24 cellular contexts compared by ENCODE assay signal in the genomic region with DNA sequence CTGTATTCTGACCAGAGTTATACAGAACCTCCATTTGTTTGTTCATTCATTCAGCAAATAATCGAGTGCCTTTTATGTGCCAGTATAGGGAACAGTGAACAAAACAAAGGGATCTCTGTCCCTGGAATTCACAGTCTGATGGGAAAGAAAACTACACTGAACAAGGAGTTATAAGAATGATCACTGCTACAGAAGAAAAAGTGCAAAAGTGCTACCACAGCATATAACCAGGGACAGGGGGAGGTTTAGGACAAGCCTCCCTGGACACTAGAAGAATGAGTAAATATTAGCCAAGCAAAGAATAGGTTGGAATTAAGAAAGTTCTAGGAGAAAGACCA. TPM values are rescaled to one million over a fixed set of nuclear protein-coding genes. Genes with fewer than 3 reads are reported as not detected.
A peak's percentile ranks its signal among the peaks of the same experiment; 100 is the strongest.
DNase-seq lines count a peak whose midpoint lies in the region; ATAC-seq and TF ChIP-seq lines count a peak whose summit lies in the region.
"Had no signal": no experiment of that assay in that cellular context is flagged by ENCODE, and none has a peak within 500 bp of the region (broad histone marks: within the 10 kb centered on the region; RNA-seq: fewer than 3 reads in every experiment).

No MANE protein-coding gene starts in this region.

- ATAC-seq in GM21423 (IDR thresholded peaks at IDR 0.05; ENCODE audit: unreplicated experiment) = no peak
- ATAC-seq: body of pancreas had no signal

- no peaks in the 10 kb centered on the region for H3K36me3 Mint-ChIP-seq in neural crest cell (ENCODE audit: low read depth)
- H3K36me3 Mint-ChIP-seq: naive B cell had no signal

- H3K4me3 Mint-ChIP-seq in neural crest cell = peak overlapping the region; percentile 15
- H3K4me3 Mint-ChIP-seq: activated T-cell treated with anti-CD3 and anti-CD28 coated beads, Interleukin-2, amount 50 U/mL, for 24 hours; naive B cell; stimulated activated naive CD8-positive, alpha-beta T cell treated with anti-CD3 and anti-CD28 coated beads, Interleukin-15, Interleukin-2, amounts not matched to agents 100 ng/mL and 50 ng/mL, for 24 hours had no signal

- no peaks in the 10 kb centered on the region for H3K27me3 Mint-ChIP-seq in neural crest cell (ENCODE audit: low read depth)
- H3K27me3 Mint-ChIP-seq: activated T-cell treated with anti-CD3 and anti-CD28 coated beads, Interleukin-2, amount 50 U/mL, for 24 hours; naive B cell; stimulated activated naive CD8-positive, alpha-beta T cell treated with anti-CD3 and anti-CD28 coated beads, Interleukin-15, Interleukin-2, amounts not matched to agents 100 ng/mL and 50 ng/mL, for 24 hours had no signal

- H3K4me1 Mint-ChIP-seq in neural crest cell = peaks cover 31% of the 10 kb centered on the region

- H3K27ac Mint-ChIP-seq in neural crest cell (ENCODE audit: unreplicated experiment) = peak overlapping the region; percentile 7
- H3K27ac Mint-ChIP-seq: activated T-cell treated with anti-CD3 and anti-CD28 coated beads, Interleukin-2, amount 50 U/mL, for 24 hours; stimulated activated naive CD8-positive, alpha-beta T cell treated with anti-CD3 and anti-CD28 coated beads, Interleukin-15, Interleukin-2, amounts not matched to agents 100 ng/mL and 50 ng/mL, for 24 hours had no signal

- DNase-seq in RPMI7951 (ENCODE audit: low read depth) (peak; percentile 15), foreskin melanocyte (peak; percentile 92), neural crest cell (ENCODE audit: low read depth, low spot score) (no peak), DMS53 treated with DMSO at 0.1 percent for 48 hours (lab: John Stamatoyannopoulos, UW; ENCODE audit: unreplicated experiment) (no peak), AG08395 (ENCODE audit: low spot score) (no peak), NCI-H2196 treated with DMSO at 0.1 percent for 48 hours (lab: John Stamatoyannopoulos, UW; ENCODE audit: unreplicated experiment) (no peak)
- DNase-seq: ACHN; activated CD4-positive, alpha-beta T cell treated with anti-CD3 and anti-CD28 coated beads for 48 hours; activated naive CD4-positive, alpha-beta T cell; activated T-cell treated with anti-CD3 and anti-CD28 coated beads, Interleukin-2, amount 50 U/mL, for 24 hours; body of pancreas; Caco-2; DMS79 treated with DMSO at 0.1 percent for 48 hours; effector CD8-positive, alpha-beta T cell; mesenchymal stem cell; naive B cell; NCI-H1417 treated with DMSO at 0.1 percent for 48 hours; NCI-H446; thyroid gland had no signal

- peak overlapping the region; percentile 22 for H3K27ac ChIP-seq in 22Rv1
- H3K27ac ChIP-seq: BLaER1, KMS-11, thyroid gland had no signal

- TF ChIP-seq CTCF in 22Rv1 (IDR thresholded peaks at IDR 0.05) = no peak
- TF ChIP-seq CTCF in neural crest cell (conservative IDR thresholded peaks at IDR 0.05) = no peak

- H3K9me3 Mint-ChIP-seq in neural crest cell = no peaks in the 10 kb centered on the region
- H3K9me3 Mint-ChIP-seq: activated T-cell treated with anti-CD3 and anti-CD28 coated beads, Interleukin-2, amount 50 U/mL, for 24 hours; naive B cell; stimulated activated naive CD8-positive, alpha-beta T cell treated with anti-CD3 and anti-CD28 coated beads, Interleukin-15, Interleukin-2, amounts not matched to agents 100 ng/mL and 50 ng/mL, for 24 hours had no signal

RNA-seq across cellular contexts. Expression of gene CLDN12, which starts 4.2 kb away (rescaled TPM):
- 36.2 and 48.9 TPM in 2 replicates for total RNA-seq in RPMI7951 (2014; rRNA removed; shearing (Covaris generic))
- 41.0 and 41.1 TPM in 2 replicates for total RNA-seq in neural crest cell

Comparison
In these comparisons a context has a peak if more than half of its experiments do, and no peak if none do; other contexts are left out.
1. DNase-seq: peak in RPMI7951 (single experiment) and foreskin melanocyte (single experiment); none in neural crest cell (single experiment), DMS53 treated with DMSO at 0.1 percent for 48 hours (single experiment), AG08395 (single experiment) and NCI-H2196 treated with DMSO at 0.1 percent for 48 hours (single experiment).